Comparison of ENCODE assay signal across 10 cellular contexts in genomic region chr11:66335531-66336233, GRCh38. TPM values are rescaled to one million over a fixed set of nuclear protein-coding genes. Genes with fewer than 3 reads are reported as not detected.
A peak's percentile ranks its signal among the peaks of the same experiment; 100 is the strongest.
DNase-seq lines count a peak whose midpoint lies in the region; ATAC-seq lines count a peak whose summit lies in the region.
"Had no signal": no experiment of that assay in that cellular context is flagged by ENCODE, and none has a peak within 500 bp of the region (broad histone marks: within the 10 kb centered on the region; RNA-seq: fewer than 3 reads in every experiment).

No MANE protein-coding gene starts in this region.

- peaks cover 7 to 15% of the 10 kb centered on the region in 2 donors for H3K4me1 ChIP-seq in naive thymus-derived CD4-positive, alpha-beta T cell (ENCODE audit: control insufficient read depth in 2 of 2, insufficient read depth in 2 of 2, low read length in 2 of 2)

- ATAC-seq in T-cell (replicated peaks in 1 of 4) = peak; percentile 17 to 35 (median 26)
- ATAC-seq in esophagus mucosa = peak; percentile 4
- no peak for ATAC-seq in naive thymus-derived CD4-positive, alpha-beta T cell

- H3K9me3 Mint-ChIP-seq in T-cell = no peaks in the 10 kb centered on the region
- H3K9me3 Mint-ChIP-seq in naive thymus-derived CD4-positive, alpha-beta T cell = no peaks in the 10 kb centered on the region

- peaks cover 10 to 25% (median 23%) of the 10 kb centered on the region in 3 donors for H3K4me1 Mint-ChIP-seq in T-cell
- H3K4me1 Mint-ChIP-seq in naive thymus-derived CD4-positive, alpha-beta T cell = peaks cover 0 to 18% (median 11%) of the 10 kb centered on the region in 7 donors

- peak overlapping the region; percentile 52 for H3K4me3 ChIP-seq in naive thymus-derived CD4-positive, alpha-beta T cell (ENCODE audit: low read length)

- no peaks in the 10 kb centered on the region for H3K27me3 Mint-ChIP-seq in T-cell
- peaks cover 0 to 2% (median 0%) of the 10 kb centered on the region in 5 donors for H3K27me3 Mint-ChIP-seq in naive thymus-derived CD4-positive, alpha-beta T cell

- CTCF ChIA-PET in T-cell (lab: Charles Lee) = interaction anchor here in 1 of 2 donors (0.5 to 1.0 kb wide), 3 partner anchors 23 to 566 kb away, joined by 3 to 7 read pairs (median 5); no protein-coding TSS in a partner anchor
- CTCF ChIA-PET in naive thymus-derived CD4-positive, alpha-beta T cell (lab: Charles Lee) = interaction anchor here (0.9 to 3.9 kb wide), 4 partner anchors 8 to 53 kb away, joined by 4 to 26 read pairs (median 6); no protein-coding TSS in a partner anchor

- H3K27ac Mint-ChIP-seq in T-cell = peak overlapping the region in 1 of 2 donors; percentile 87
- H3K27ac Mint-ChIP-seq in naive thymus-derived CD4-positive, alpha-beta T cell = peak overlapping the region in 6 of 9 donors; percentile 38 to 88 (median 72)

- H3K4me3 Mint-ChIP-seq in T-cell = peak overlapping the region; percentile 86 to 89 (median 88)
- H3K4me3 Mint-ChIP-seq in naive thymus-derived CD4-positive, alpha-beta T cell = peak overlapping the region; percentile 77 to 96 (median 90)

- POLR2A ChIA-PET in T-cell (lab: Charles Lee) = no interaction called here
- POLR2A ChIA-PET in naive thymus-derived CD4-positive, alpha-beta T cell (lab: Charles Lee) = interaction anchor here (0.7 to 3.1 kb wide), 8 partner anchors 10 to 51 kb away, joined by 3 to 28 read pairs (median 4); partner anchors contain the start of genes B4GAT1 and BRMS1

- peaks cover 4% of the 10 kb centered on the region for H3K36me3 Mint-ChIP-seq in T-cell
- peaks cover 0 to 12% (median 0%) of the 10 kb centered on the region in 5 donors for H3K36me3 Mint-ChIP-seq in naive thymus-derived CD4-positive, alpha-beta T cell

- peak overlapping the region; percentile 70 for H3K27ac ChIP-seq in naive thymus-derived CD4-positive, alpha-beta T cell (ENCODE audit: low read depth, low read length)
- H3K27ac ChIP-seq: C4-2B, VCaP had no signal

- no peaks in the 10 kb centered on the region for H3K9me3 ChIP-seq in naive thymus-derived CD4-positive, alpha-beta T cell (ENCODE audit: control insufficient read depth in 2 of 3, low read length in 3 of 3)

- intact Hi-C loops in naive thymus-derived CD4-positive, alpha-beta T cell (cut with micrococcal nuclease) = no loop called here

- peaks cover 0 to 54% (median 0%) of the 10 kb centered on the region in 3 experiments for H3K36me3 ChIP-seq in naive thymus-derived CD4-positive, alpha-beta T cell (ENCODE audit: control insufficient read depth in 2 of 3, insufficient read depth in 3 of 3, low read length in 3 of 3)

- H3K27me3 ChIP-seq in naive thymus-derived CD4-positive, alpha-beta T cell (ENCODE audit: control insufficient read depth in 2 of 2, insufficient read depth in 2 of 2, low read length in 2 of 2) = no peaks in the 10 kb centered on the region

- DNase-seq in NCI-H146 (lab: John Stamatoyannopoulos, UW) (peak; percentile 17), NCI-H146 treated with DMSO at 0.1 percent for 48 hours (lab: John Stamatoyannopoulos, UW; ENCODE audit: unreplicated experiment) (no peak), T-cell (no peak), NCI-H1930 (lab: John Stamatoyannopoulos, UW) (no peak)
- DNase-seq in naive thymus-derived CD4-positive, alpha-beta T cell = no peak
- DNase-seq in stimulated activated naive CD4-positive, alpha-beta T cell treated with Interleukin-2 at 50 U/mL for 16 hours (lab: John Stamatoyannopoulos, UW) = no peak
- DNase-seq in stimulated activated CD8-positive, alpha-beta memory T cell treated with anti-CD3 and anti-CD28 coated beads, Interleukin-4, amount 100 ng/mL, for 48 hours = no peak

RNA-seq across cellular contexts. Expression of gene RIN1, which starts 0.6 kb away (rescaled TPM):
- total RNA-seq in T-cell (10 to 100 TPM in 2 of 5 donors, 1 to 10 TPM in 3; 5.0 to 11.7 (median 8.3) TPM), esophagus mucosa (23.1 TPM)
- 10 to 100 TPM in 3 of 5 experiments, 1 to 10 TPM in 2; 1.4 to 22.9 (median 12.3) TPM for total RNA-seq in naive thymus-derived CD4-positive, alpha-beta T cell
- polyA plus RNA-seq in naive thymus-derived CD4-positive, alpha-beta T cell = 1 to 10 TPM; 2.6 to 9.1 TPM

RNA-seq across cellular contexts. Expression of gene BRMS1, which starts 9.2 kb away (rescaled TPM):
- total RNA-seq in T-cell (10 to 100 TPM; 42.9 to 58.8 (median 54.8) TPM), esophagus mucosa (31.8 TPM)
- total RNA-seq in naive thymus-derived CD4-positive, alpha-beta T cell = 10 to 100 TPM; 35.9 to 50.8 (median 48.4) TPM
- 10 to 100 TPM; 56.7 to 73.5 TPM for polyA plus RNA-seq in naive thymus-derived CD4-positive, alpha-beta T cell

RNA-seq across cellular contexts. Expression of gene B4GAT1, which starts 11.7 kb away (rescaled TPM):
- total RNA-seq in T-cell = 1 to 10 TPM; 4.0 to 9.2 (median 7.9) TPM
- 3.5 TPM for total RNA-seq in esophagus mucosa
- total RNA-seq in naive thymus-derived CD4-positive, alpha-beta T cell = 10 to 100 TPM in 2 of 5 experiments, 1 to 10 TPM in 3; 2.2 to 11.8 (median 7.6) TPM
- polyA plus RNA-seq in naive thymus-derived CD4-positive, alpha-beta T cell = 10 to 100 TPM; 13.5 to 18.2 TPM

RNA-seq across cellular contexts. Expression of gene CD248, which starts 18.8 kb away (rescaled TPM):
- total RNA-seq in T-cell = 10 to 100 TPM in 2 of 5 donors, 1 to 10 TPM in 3; 2.5 to 14.7 (median 8.7) TPM
- 4.0 TPM for total RNA-seq in esophagus mucosa
- 1 to 10 TPM in 4 of 5 experiments, under 1 TPM in 1; 0.36 to 4.6 (median 1.8) TPM for total RNA-seq in naive thymus-derived CD4-positive, alpha-beta T cell
- 10 to 100 TPM; 10.6 to 10.9 TPM for polyA plus RNA-seq in naive thymus-derived CD4-positive, alpha-beta T cell

RNA-seq across cellular contexts. Expression of gene SLC29A2, which starts 35.9 kb away (rescaled TPM):
- total RNA-seq in T-cell (10 to 100 TPM in 3 of 5 donors, 1 to 10 TPM in 2; 8.5 to 14.7 (median 14.4) TPM), esophagus mucosa (3.6 TPM)
- 10 to 100 TPM in 3 of 5 experiments, 1 to 10 TPM in 2; 6.0 to 18.9 (median 12.0) TPM for total RNA-seq in naive thymus-derived CD4-positive, alpha-beta T cell
- 1 to 10 TPM; 2.7 to 6.2 TPM for polyA plus RNA-seq in naive thymus-derived CD4-positive, alpha-beta T cell
